ENCODE assay signal across 2 cellular contexts in the genomic region with DNA sequence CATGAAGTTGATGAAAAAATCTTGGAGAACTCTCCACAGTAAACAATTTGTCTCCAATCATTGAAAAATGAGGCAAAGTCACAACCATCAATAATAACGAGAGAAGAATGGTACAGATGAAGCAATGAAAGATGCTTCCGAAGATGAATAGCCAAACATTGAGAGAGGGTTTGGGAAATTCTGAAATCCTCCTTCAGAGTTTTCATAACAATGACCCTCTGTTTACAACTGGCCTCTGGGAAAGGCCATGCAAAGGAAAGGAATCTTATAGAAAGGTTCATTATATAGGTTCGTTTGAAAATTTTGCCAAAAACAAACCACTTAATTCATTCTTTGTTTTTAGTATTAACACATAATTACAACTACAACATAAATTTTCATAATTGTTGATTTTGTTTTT.
"Had no signal": no experiment of that assay in that cellular context is flagged by ENCODE, and none has a peak within 500 bp of the region (broad histone marks: within the 10 kb centered on the region; RNA-seq: fewer than 3 reads in every experiment).

No MANE protein-coding gene starts in this region.

- DNase-seq: GOT3, KG1 had no signal
